ENCODE assay signal across 18 cellular contexts in genomic region chr3:157405457-157405856, GRCh38. TPM values are rescaled to one million over a fixed set of nuclear protein-coding genes. Genes with fewer than 3 reads are reported as not detected.
DNase-seq lines count a peak whose midpoint lies in the region; TF ChIP-seq lines count a peak whose summit lies in the region.
"Had no signal": no experiment of that assay in that cellular context is flagged by ENCODE, and none has a peak within 500 bp of the region (broad histone marks: within the 10 kb centered on the region; RNA-seq: fewer than 3 reads in every experiment).

No MANE protein-coding gene starts in this region.

- H3K4me3 Mint-ChIP-seq in Caco-2 (ENCODE audit: unreplicated experiment), result no peak overlapping the region
- H3K4me3 Mint-ChIP-seq: activated CD4-positive, alpha-beta T cell treated with anti-CD3 and anti-CD28 coated beads, Interleukin-2, amount 10 ng/mL, durations not matched to agents 7 days and 5 days; activated naive CD4-positive, alpha-beta T cell treated with anti-CD3 and anti-CD28 coated beads, Interleukin-2, amount 10 ng/mL, durations not matched to agents 7 days and 5 days; brain; CD4-positive, alpha-beta T cell; stimulated activated memory B cell treated with anti-CD40 and anti-IgM and Interleukin-4, amounts not matched to agents 10 μg/mL and 1 μg/mL and 100 μg/mL, for 72 hours had no signal

- no peaks in the 10 kb centered on the region for H3K36me3 Mint-ChIP-seq in Caco-2 (ENCODE audit: insufficient read depth, unreplicated experiment)
- H3K36me3 Mint-ChIP-seq: activated naive CD4-positive, alpha-beta T cell treated with anti-CD3 and anti-CD28 coated beads, Interleukin-2, amount 10 ng/mL, durations not matched to agents 7 days and 5 days; brain; stimulated activated memory B cell treated with anti-CD40 and anti-IgM and Interleukin-4, amounts not matched to agents 10 μg/mL and 1 μg/mL and 100 μg/mL, for 72 hours had no signal

- no peaks in the 10 kb centered on the region for H3K27me3 ChIP-seq in Caco-2 (replicated peaks; ENCODE audit: control insufficient read depth, insufficient read depth, low read length)
- H3K27me3 ChIP-seq: tibial artery had no signal

- H3K4me3 ChIP-seq in astrocyte of the cerebellum (ENCODE audit: low read depth, low read length), result no peak overlapping the region
- H3K4me3 ChIP-seq in Caco-2 (ENCODE audit: low read depth, low read length), result no peak overlapping the region
- H3K4me3 ChIP-seq: tibial artery had no signal

- intact Hi-C loops in Caco-2 (cut with micrococcal nuclease; ENCODE audit: unreplicated experiment), result no loop called here

- no peaks in the 10 kb centered on the region for H3K9me3 ChIP-seq in Caco-2
- H3K9me3 ChIP-seq: tibial artery had no signal

- peaks cover 12% of the 10 kb centered on the region for H3K27me3 Mint-ChIP-seq in Caco-2 (ENCODE audit: insufficient read depth, unreplicated experiment)
- H3K27me3 Mint-ChIP-seq: activated naive CD4-positive, alpha-beta T cell treated with anti-CD3 and anti-CD28 coated beads, Interleukin-2, amount 10 ng/mL, durations not matched to agents 7 days and 5 days; brain; CD4-positive, alpha-beta T cell; stimulated activated memory B cell treated with anti-CD40 and anti-IgM and Interleukin-4, amounts not matched to agents 10 μg/mL and 1 μg/mL and 100 μg/mL, for 72 hours had no signal

- no peaks in the 10 kb centered on the region for H3K4me1 ChIP-seq in Caco-2
- H3K4me1 ChIP-seq: tibial artery had no signal

- DNase-seq in NCI-H2171 treated with DMSO at 0.1 percent for 48 hours (lab: John Stamatoyannopoulos, UW), result peak; percentile 11
- DNase-seq in NCI-H2171 (lab: John Stamatoyannopoulos, UW), result no peak
- DNase-seq in astrocyte of the cerebellum (ENCODE audit: low read depth), result peak; percentile 76
- peak; percentile 35 for DNase-seq in glomerular visceral epithelial cell (ENCODE audit: extremely low spot score)
- DNase-seq in Caco-2, result no peak
- DNase-seq in NCI-H1048 (lab: John Stamatoyannopoulos, UW), result no peak
- no peak for DNase-seq in NK-92 (lab: John Stamatoyannopoulos, UW; ENCODE audit: unreplicated experiment)
- no peak for DNase-seq in KG1 (lab: John Stamatoyannopoulos, UW)
- DNase-seq: activated CD4-positive, alpha-beta T cell treated with anti-CD3 and anti-CD28 coated beads, Interleukin-2, amount 10 ng/mL, durations not matched to agents 7 days and 5 days; activated naive CD4-positive, alpha-beta T cell treated with anti-CD3 and anti-CD28 coated beads, Interleukin-2, amount 10 ng/mL, durations not matched to agents 7 days and 5 days; activated T-cell treated with anti-CD3 and anti-CD28 coated beads for 4 hours; CD4-positive, alpha-beta T cell; effector CD8-positive, alpha-beta T cell; Karpas-422; NCI-H1436 treated with DMSO at 0.1 percent for 48 hours; tibial artery had no signal

- no TSS peak for BruUV-seq in Caco-2 (replicated peaks; lab: Mats Ljungman, UMichigan)

- CTCF ChIA-PET in Caco-2 (lab: Charles Lee), result no interaction called here

- TF ChIP-seq CTCF in astrocyte of the cerebellum (IDR thresholded peaks at IDR 0.05; ENCODE audit: low read depth, low read length, missing control alignments), result no peak
- TF ChIP-seq CTCF in Caco-2 (IDR thresholded peaks at IDR 0.05; ENCODE audit: insufficient read depth in 1 of 2, low read depth in 1 of 2, low read length in 1 of 2, severe bottlenecking in 1 of 2, unreplicated experiment in 1 of 2), result no peak

- no peaks in the 10 kb centered on the region for H3K9me3 Mint-ChIP-seq in Caco-2 (ENCODE audit: unreplicated experiment)
- H3K9me3 Mint-ChIP-seq: activated CD4-positive, alpha-beta T cell treated with anti-CD3 and anti-CD28 coated beads, Interleukin-2, amount 10 ng/mL, durations not matched to agents 7 days and 5 days; activated naive CD4-positive, alpha-beta T cell treated with anti-CD3 and anti-CD28 coated beads, Interleukin-2, amount 10 ng/mL, durations not matched to agents 7 days and 5 days; brain; CD4-positive, alpha-beta T cell; stimulated activated memory B cell treated with anti-CD40 and anti-IgM and Interleukin-4, amounts not matched to agents 10 μg/mL and 1 μg/mL and 100 μg/mL, for 72 hours had no signal

- POLR2A ChIA-PET in Caco-2 (lab: Charles Lee), result no interaction called here

- H3K27ac Mint-ChIP-seq in Caco-2 (ENCODE audit: unreplicated experiment), result no peak overlapping the region
- H3K27ac Mint-ChIP-seq: activated CD4-positive, alpha-beta T cell treated with anti-CD3 and anti-CD28 coated beads, Interleukin-2, amount 10 ng/mL, durations not matched to agents 7 days and 5 days; activated naive CD4-positive, alpha-beta T cell treated with anti-CD3 and anti-CD28 coated beads, Interleukin-2, amount 10 ng/mL, durations not matched to agents 7 days and 5 days; brain; CD4-positive, alpha-beta T cell; stimulated activated memory B cell treated with anti-CD40 and anti-IgM and Interleukin-4, amounts not matched to agents 10 μg/mL and 1 μg/mL and 100 μg/mL, for 72 hours had no signal

- H3K4me1 Mint-ChIP-seq in Caco-2 (ENCODE audit: low read depth, unreplicated experiment), result no peaks in the 10 kb centered on the region
- H3K4me1 Mint-ChIP-seq: activated CD4-positive, alpha-beta T cell treated with anti-CD3 and anti-CD28 coated beads, Interleukin-2, amount 10 ng/mL, durations not matched to agents 7 days and 5 days; activated naive CD4-positive, alpha-beta T cell treated with anti-CD3 and anti-CD28 coated beads, Interleukin-2, amount 10 ng/mL, durations not matched to agents 7 days and 5 days; stimulated activated memory B cell treated with anti-CD40 and anti-IgM and Interleukin-4, amounts not matched to agents 10 μg/mL and 1 μg/mL and 100 μg/mL, for 72 hours had no signal

- no peaks in the 10 kb centered on the region for H3K36me3 ChIP-seq in Caco-2 (ENCODE audit: control insufficient read depth, insufficient read depth, low read length)
- H3K36me3 ChIP-seq: tibial artery had no signal

- in situ Hi-C loops in astrocyte of the cerebellum (cut with HindIII; ENCODE audit: low sequenced_read_pairs), result no loop called here

RNA-seq across cellular contexts. Expression of gene PTX3, which starts 31.2 kb away (rescaled TPM):
- total RNA-seq in Caco-2 (2022), result 0.16 TPM in 1 of 2 replicates, not detected in the other

Comparison
In these comparisons a context has a peak if more than half of its experiments do, and no peak if none do; other contexts are left out.
1. DNase-seq: peak in NCI-H2171 treated with DMSO at 0.1 percent for 48 hours (single experiment), astrocyte of the cerebellum (single experiment) and glomerular visceral epithelial cell (single experiment); none in NCI-H2171 (single experiment), Caco-2 (0 of 2), NCI-H1048 (single experiment), NK-92 (single experiment) and KG1 (single experiment).